Comparison of ENCODE assay signal across 18 cellular contexts in genomic region chr5:36613241-36613640, GRCh38. TPM values are rescaled to one million over a fixed set of nuclear protein-coding genes. Genes with fewer than 3 reads are reported as not detected.
DNase-seq lines count a peak whose midpoint lies in the region; FAIRE-seq and TF ChIP-seq lines count a peak whose summit lies in the region.
"Had no signal": no experiment of that assay in that cellular context is flagged by ENCODE, and none has a peak within 500 bp of the region (broad histone marks: within the 10 kb centered on the region; RNA-seq: fewer than 3 reads in every experiment).

No MANE protein-coding gene starts in this region.

- intact Hi-C loops in posterior vena cava (cut with DNase I): no loop called here

- no peaks in the 10 kb centered on the region for H3K27me3 Mint-ChIP-seq in brain

- H3K27ac ChIP-seq in substantia nigra (ENCODE audit: low read depth, low read length, poor library complexity, severe bottlenecking): peak overlapping the region; percentile 43
- H3K27ac ChIP-seq: BLaER1, HL-60, Peyer's patch had no signal

- peaks cover 75% of the 10 kb centered on the region for H3K4me1 Mint-ChIP-seq in brain
- H3K4me1 Mint-ChIP-seq: CD4-positive, alpha-beta memory T cell had no signal

- FAIRE-seq in GM19239 (lab: Jason Lieb, UNC): no peak

- H3K36me3 Mint-ChIP-seq in brain: peaks cover 50% of the 10 kb centered on the region
- H3K36me3 Mint-ChIP-seq: CD4-positive, alpha-beta memory T cell had no signal

- DNase-seq in HT-29 (ENCODE audit: low spot score): peak; percentile 16
- DNase-seq in islet precursor cell: peak; percentile 80
- DNase-seq in substantia nigra (lab: John Stamatoyannopoulos, UW): no peak
- no peak for DNase-seq in GM19239 (ENCODE audit: insufficient read length, low spot score)
- DNase-seq in posterior vena cava (ENCODE audit: low spot score): no peak
- no peak for DNase-seq in activated CD4-positive, alpha-beta T cell treated with anti-CD3 and anti-CD28 coated beads, Interleukin-2, amount 50 U/mL, for 1 hour
- no peak for DNase-seq in Kasumi-1 (lab: John Stamatoyannopoulos, UW)
- DNase-seq: CD4-positive, alpha-beta memory T cell; DMS79; H7; NCI-H1105; NCI-H2081; NCI-H446 treated with DMSO at 0.1 percent for 48 hours; NCI-H69; Peyer's patch had no signal

- peak overlapping the region in 1 of 5 experiments; percentile 8 for H3K4me3 Mint-ChIP-seq in brain
- H3K4me3 Mint-ChIP-seq: CD4-positive, alpha-beta memory T cell had no signal

- peak overlapping the region in 3 of 5 experiments; percentile 68 to 74 (median 72) for H3K27ac Mint-ChIP-seq in brain

- no peak for TF ChIP-seq CTCF in brain (conservative IDR thresholded peaks at IDR 0.05)

- H3K9me3 Mint-ChIP-seq in brain: no peaks in the 10 kb centered on the region

RNA-seq across cellular contexts. Expression of gene SLC1A3, which starts 6.8 kb away (rescaled TPM):
- 0.52 TPM in 1 of 2 replicates, not detected in the other for total RNA-seq in HT-29 (2014; rRNA removed; shearing (Covaris generic))
- polyA plus RNA-seq in brain (ENCODE audit: insufficient read depth, low read depth, low replicate concordance): 202 TPM
- total RNA-seq in posterior vena cava: 10 to 100 TPM; 24.1 to 44.4 TPM
- polyA plus RNA-seq: CD4-positive, alpha-beta memory T cell had no signal

Comparison
In these comparisons a context has a peak if more than half of its experiments do, and no peak if none do; other contexts are left out.
1. DNase-seq: peak in HT-29 (single experiment) and islet precursor cell (single experiment); none in substantia nigra (0 of 49), GM19239 (single experiment), posterior vena cava (single experiment), activated CD4-positive, alpha-beta T cell treated with anti-CD3 and anti-CD28 coated beads, Interleukin-2, amount 50 U/mL, for 1 hour (single experiment) and Kasumi-1 (0 of 2).
2. RNA of gene SLC1A3, which starts 6.8 kb away (total RNA-seq): 24.1 to 44.4 TPM in posterior vena cava; 0.52 TPM in HT-29; every median in the first group is over 10 times any median in the second.